In the genomic region with DNA sequence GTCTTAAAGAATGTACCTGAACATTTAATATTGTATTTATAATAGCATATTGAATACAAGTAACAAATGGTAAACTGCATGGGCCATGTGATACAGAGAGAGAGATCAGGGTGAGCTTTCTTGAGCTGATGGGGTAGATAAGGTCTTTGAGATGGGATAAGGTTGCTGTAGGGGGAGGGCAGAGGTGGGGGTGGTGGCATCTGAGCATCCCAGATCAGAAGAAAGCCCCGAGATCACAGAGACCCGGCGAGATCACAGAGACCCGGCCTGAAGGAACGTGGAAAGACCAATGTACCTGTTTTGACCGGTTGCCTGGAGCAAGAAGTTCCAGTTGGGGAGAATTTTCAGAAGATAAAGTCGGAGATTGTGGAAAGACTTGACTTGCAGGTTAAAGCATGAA, we compare ENCODE assay signal across 18 cellular contexts. TPM values are rescaled to one million over a fixed set of nuclear protein-coding genes. Genes with fewer than 3 reads are reported as not detected.
DNase-seq lines count a peak whose midpoint lies in the region; ATAC-seq and TF ChIP-seq lines count a peak whose summit lies in the region.
"Had no signal": no experiment of that assay in that cellular context is flagged by ENCODE, and none has a peak within 500 bp of the region (broad histone marks: within the 10 kb centered on the region; RNA-seq: fewer than 3 reads in every experiment).

No MANE protein-coding gene starts in this region.

- peak overlapping the region; percentile 75 for H3K27ac Mint-ChIP-seq in activated CD4-positive, alpha-beta T cell treated with anti-CD3 and anti-CD28 coated beads, Interleukin-2, amount 10 ng/mL, durations not matched to agents 24 days and 14 days
- H3K27ac Mint-ChIP-seq in activated naive CD8-positive, alpha-beta T cell treated with anti-CD3 and anti-CD28 coated beads for 36 hours, result peak overlapping the region; percentile 81
- H3K27ac Mint-ChIP-seq in natural killer cell treated with Interleukin-12 subunit alpha and Interleukin-12 subunit beta and Interleukin-15 and Interleukin-18, amount 100 ng/mL, for 72 hours, result peak overlapping the region; percentile 79 to 82
- H3K27ac Mint-ChIP-seq: WTC11 had no signal

- no peaks in the 10 kb centered on the region for H3K9me3 Mint-ChIP-seq in activated CD4-positive, alpha-beta T cell treated with anti-CD3 and anti-CD28 coated beads, Interleukin-2, amount 10 ng/mL, durations not matched to agents 24 days and 14 days
- H3K9me3 Mint-ChIP-seq in activated naive CD8-positive, alpha-beta T cell treated with anti-CD3 and anti-CD28 coated beads for 36 hours, result no peaks in the 10 kb centered on the region
- no peaks in the 10 kb centered on the region for H3K9me3 Mint-ChIP-seq in natural killer cell treated with Interleukin-12 subunit alpha and Interleukin-12 subunit beta and Interleukin-15 and Interleukin-18, amount 100 ng/mL, for 72 hours
- H3K9me3 Mint-ChIP-seq: WTC11 had no signal

- H3K36me3 ChIP-seq in KMS-11 (ENCODE audit: insufficient read depth), result no peaks in the 10 kb centered on the region
- H3K36me3 ChIP-seq: prostate gland had no signal

- H3K36me3 Mint-ChIP-seq in activated CD4-positive, alpha-beta T cell treated with anti-CD3 and anti-CD28 coated beads, Interleukin-2, amount 10 ng/mL, durations not matched to agents 24 days and 14 days (ENCODE audit: low read depth), result peaks cover 7% of the 10 kb centered on the region
- peaks cover 15% of the 10 kb centered on the region for H3K36me3 Mint-ChIP-seq in activated naive CD8-positive, alpha-beta T cell treated with anti-CD3 and anti-CD28 coated beads for 36 hours
- no peaks in the 10 kb centered on the region for H3K36me3 Mint-ChIP-seq in natural killer cell treated with Interleukin-12 subunit alpha and Interleukin-12 subunit beta and Interleukin-15 and Interleukin-18, amount 100 ng/mL, for 72 hours
- H3K36me3 Mint-ChIP-seq: WTC11 had no signal

- peaks cover 100% of the 10 kb centered on the region for H3K79me2 ChIP-seq in KMS-11 (ENCODE audit: insufficient read depth, low read depth)

- no peak for TF ChIP-seq CTCF in KMS-11 (conservative IDR thresholded peaks at IDR 0.05; ENCODE audit: low read depth, low read length)

- intact Hi-C loops in activated CD4-positive, alpha-beta T cell treated with anti-CD3 and anti-CD28 coated beads, Interleukin-2, amount 10 ng/mL, durations not matched to agents 24 days and 14 days (cut with micrococcal nuclease), result loop anchor here (1.0 to 10.0 kb wide), 3 partner anchors 9 to 217 kb away; no protein-coding TSS in a partner anchor

- H3K27me3 ChIP-seq in KMS-11 (ENCODE audit: insufficient read depth, low read depth), result no peaks in the 10 kb centered on the region

- no peak overlapping the region for H2AFZ ChIP-seq in KMS-11 (ENCODE audit: low read depth)

- peak overlapping the region; percentile 82 for H3K4me2 ChIP-seq in KMS-11

- H3K9ac ChIP-seq in KMS-11, result no peak overlapping the region

- H3K27ac ChIP-seq in KMS-11, result no peak overlapping the region
- H3K27ac ChIP-seq: prostate gland had no signal

- no peak for ATAC-seq in natural killer cell treated with Interleukin-12 subunit alpha and Interleukin-12 subunit beta and Interleukin-15 and Interleukin-18, amount 100 ng/mL, for 72 hours
- ATAC-seq: left colon, Panc1, SK-N-SH treated with all-trans-retinoic acid at 6 μM for 48 hours, WTC11 had no signal

- peak; percentile 56 for DNase-seq in activated CD4-positive, alpha-beta T cell treated with anti-CD3 and anti-CD28 coated beads, Interleukin-2, amount 10 ng/mL, durations not matched to agents 24 days and 14 days
- no peak for DNase-seq in activated CD4-positive, alpha-beta T cell treated with anti-CD3 and anti-CD28 coated beads, Interleukin-2, amount 50 U/mL, for 48 hours
- no peak for DNase-seq in activated naive CD8-positive, alpha-beta T cell treated with anti-CD3 and anti-CD28 coated beads for 36 hours
- no peak for DNase-seq in natural killer cell treated with Interleukin-12 subunit alpha and Interleukin-12 subunit beta and Interleukin-15 and Interleukin-18, amount 100 ng/mL, for 72 hours (ENCODE audit: low spot score)
- DNase-seq in DMS114 treated with DMSO at 0.1 percent for 48 hours (lab: John Stamatoyannopoulos, UW; ENCODE audit: unreplicated experiment) (no peak), retina (no peak), globus pallidus (ENCODE audit: low spot score) (no peak)
- DNase-seq: COR-L47, dermis blood vessel endothelial cell, left colon, NCI-H1930, NCI-H526 treated with DMSO at 0.1 percent for 48 hours, substantia nigra had no signal

- peaks cover 83% of the 10 kb centered on the region for H3K4me1 ChIP-seq in KMS-11 (ENCODE audit: low read depth, poor library complexity, severe bottlenecking)

- H3K4me3 Mint-ChIP-seq in activated CD4-positive, alpha-beta T cell treated with anti-CD3 and anti-CD28 coated beads, Interleukin-2, amount 10 ng/mL, durations not matched to agents 24 days and 14 days, result peak overlapping the region; percentile 78
- peak overlapping the region; percentile 73 for H3K4me3 Mint-ChIP-seq in activated naive CD8-positive, alpha-beta T cell treated with anti-CD3 and anti-CD28 coated beads for 36 hours
- peak overlapping the region; percentile 71 for H3K4me3 Mint-ChIP-seq in natural killer cell treated with Interleukin-12 subunit alpha and Interleukin-12 subunit beta and Interleukin-15 and Interleukin-18, amount 100 ng/mL, for 72 hours
- H3K4me3 Mint-ChIP-seq: WTC11 had no signal

- no peaks in the 10 kb centered on the region for H3K27me3 Mint-ChIP-seq in activated CD4-positive, alpha-beta T cell treated with anti-CD3 and anti-CD28 coated beads, Interleukin-2, amount 10 ng/mL, durations not matched to agents 24 days and 14 days
- no peaks in the 10 kb centered on the region for H3K27me3 Mint-ChIP-seq in activated naive CD8-positive, alpha-beta T cell treated with anti-CD3 and anti-CD28 coated beads for 36 hours
- H3K27me3 Mint-ChIP-seq in natural killer cell treated with Interleukin-12 subunit alpha and Interleukin-12 subunit beta and Interleukin-15 and Interleukin-18, amount 100 ng/mL, for 72 hours, result no peaks in the 10 kb centered on the region

- peaks cover 31% of the 10 kb centered on the region for H4K20me1 ChIP-seq in KMS-11 (ENCODE audit: insufficient read depth)

- H3K4me3 ChIP-seq in KMS-11 (IDR thresholded peaks at IDR 0.05; ENCODE audit: insufficient read depth, low read depth, low read length), result no peak overlapping the region
- H3K4me3 ChIP-seq: prostate gland had no signal

- H3K4me1 Mint-ChIP-seq in activated CD4-positive, alpha-beta T cell treated with anti-CD3 and anti-CD28 coated beads, Interleukin-2, amount 10 ng/mL, durations not matched to agents 24 days and 14 days, result peaks cover 82% of the 10 kb centered on the region
- H3K4me1 Mint-ChIP-seq in activated naive CD8-positive, alpha-beta T cell treated with anti-CD3 and anti-CD28 coated beads for 36 hours, result peaks cover 78% of the 10 kb centered on the region
- H3K4me1 Mint-ChIP-seq in natural killer cell treated with Interleukin-12 subunit alpha and Interleukin-12 subunit beta and Interleukin-15 and Interleukin-18, amount 100 ng/mL, for 72 hours (ENCODE audit: low read depth in 2 of 2), result peaks cover 72 to 79% of the 10 kb centered on the region in 2 donors

RNA-seq across cellular contexts. Expression of gene SMARCA2, which starts 6.6 kb away (rescaled TPM):
- 91.4 and 100.0 TPM in 2 replicates for total RNA-seq in activated CD4-positive, alpha-beta T cell treated with anti-CD3 and anti-CD28 coated beads, Interleukin-2, amount 10 ng/mL, durations not matched to agents 24 days and 14 days
- 10 to 100 TPM; 90.0 to 91.5 TPM for total RNA-seq in activated naive CD8-positive, alpha-beta T cell treated with anti-CD3 and anti-CD28 coated beads for 36 hours
- total RNA-seq in natural killer cell treated with Interleukin-12 subunit alpha and Interleukin-12 subunit beta and Interleukin-15 and Interleukin-18, amount 100 ng/mL, for 72 hours, result 100 to 1,000 TPM; 124 to 174 TPM
